In genomic region chr5:140630296-140630695, GRCh38 we compare ENCODE assay signal across 1 cellular context.
TF ChIP-seq lines count a peak whose summit lies in the region.

No MANE protein-coding gene starts in this region.

TF ChIP-seq in K562, 482 proteins besides CTCF, POLR2A, EP300 and RAD21:
- TF ChIP-seq GABPB1 (CRISPR knock-in tag; IDR thresholded peaks at IDR 0.05) (no peak), FOS (IDR thresholded peaks at IDR 0.05; ENCODE audit: extremely low read depth, insufficient read length) (no peak), ATF3 (IDR thresholded peaks at IDR 0.05) (peak; percentile 34; the same call in 1 of the 2 replicates), ATF3 (CRISPR knock-in tag; conservative IDR thresholded peaks at IDR 0.05) (no peak), HEY1 (CRISPR knock-in tag; IDR thresholded peaks at IDR 0.05; ENCODE audit: borderline replicate concordance) (no peak), PATZ1 (CRISPR knock-in tag; IDR thresholded peaks at IDR 0.05; ENCODE audit: borderline replicate concordance) (no peak), SMAD1 (IDR thresholded peaks at IDR 0.05; ENCODE audit: low read depth, low read length, partially characterized antibody) (no peak), HMG20A (CRISPR knock-in tag; conservative IDR thresholded peaks at IDR 0.05) (no peak)
